In genomic region chr17:4482338-4483011, GRCh38 we compare ENCODE assay signal across 18 cellular contexts. TPM values are rescaled to one million over a fixed set of nuclear protein-coding genes. Genes with fewer than 3 reads are reported as not detected.
DNase-seq lines count a peak whose midpoint lies in the region; ATAC-seq, FAIRE-seq and TF ChIP-seq lines count a peak whose summit lies in the region.
"Had no signal": no experiment of that assay in that cellular context is flagged by ENCODE, and none has a peak within 500 bp of the region (broad histone marks: within the 10 kb centered on the region; RNA-seq: fewer than 3 reads in every experiment).

No MANE protein-coding gene starts in this region.

- peak overlapping the region; percentile 73 for H3K9ac ChIP-seq in mucosa of stomach (ENCODE audit: low read length)

- H3K27me3 ChIP-seq in body of pancreas (no peaks in the 10 kb centered on the region), mucosa of stomach (ENCODE audit: control insufficient read depth, insufficient read depth, low read length) (no peaks in the 10 kb centered on the region)

- H3K27ac Mint-ChIP-seq in stimulated activated naive CD8-positive, alpha-beta T cell treated with anti-CD3 and anti-CD28 coated beads, Interleukin-15, Interleukin-2, amounts not matched to agents 100 ng/mL and 50 ng/mL, for 24 hours: peak overlapping the region; percentile 36
- H3K27ac Mint-ChIP-seq: activated B cell treated with CpG ODN at 0.5 μM for 24 hours had no signal

- no peak for ATAC-seq in stimulated activated naive CD8-positive, alpha-beta T cell treated with anti-CD3 and anti-CD28 coated beads, Interleukin-15, Interleukin-2, amounts not matched to agents 100 U/mL and 50 U/mL, for 24 hours
- ATAC-seq in body of pancreas: no peak
- ATAC-seq in SK-N-SH treated with all-trans-retinoic acid at 6 μM for 48 hours: no peak

- no peaks in the 10 kb centered on the region for H3K27me3 Mint-ChIP-seq in stimulated activated naive CD8-positive, alpha-beta T cell treated with anti-CD3 and anti-CD28 coated beads, Interleukin-15, Interleukin-2, amounts not matched to agents 100 ng/mL and 50 ng/mL, for 24 hours

- H3K4me1 Mint-ChIP-seq in stimulated activated naive CD8-positive, alpha-beta T cell treated with anti-CD3 and anti-CD28 coated beads, Interleukin-15, Interleukin-2, amounts not matched to agents 100 ng/mL and 50 ng/mL, for 24 hours (ENCODE audit: low read depth): peaks cover 47% of the 10 kb centered on the region

- intact Hi-C loops in body of pancreas (cut with DNase I): no loop called here

- no peak for TF ChIP-seq POLR2A in body of pancreas (IDR thresholded peaks at IDR 0.05)

- no peak overlapping the region for H3K4me3 Mint-ChIP-seq in stimulated activated naive CD8-positive, alpha-beta T cell treated with anti-CD3 and anti-CD28 coated beads, Interleukin-15, Interleukin-2, amounts not matched to agents 100 ng/mL and 50 ng/mL, for 24 hours
- H3K4me3 Mint-ChIP-seq: activated B cell treated with CpG ODN at 0.5 μM for 24 hours had no signal

- H3K36me3 ChIP-seq in body of pancreas (replicated peaks in 1 of 2; ENCODE audit: insufficient read depth in 1 of 2, low read depth in 2 of 2) (no peaks in the 10 kb centered on the region), mucosa of stomach (ENCODE audit: control insufficient read depth, insufficient read depth, low read length) (no peaks in the 10 kb centered on the region)

- H3K4me1 ChIP-seq in body of pancreas (peaks cover 60% of the 10 kb centered on the region), mucosa of stomach (ENCODE audit: control insufficient read depth, insufficient read depth, low read length) (peaks cover 57% of the 10 kb centered on the region)

- H3K9me3 ChIP-seq in body of pancreas: no peaks in the 10 kb centered on the region
- H3K9me3 ChIP-seq in mucosa of stomach (ENCODE audit: control insufficient read depth, low read length): no peaks in the 10 kb centered on the region

- H3K27ac ChIP-seq in body of pancreas: peak overlapping the region; percentile 82 to 90 (median 88)

- WGBS in body of pancreas, 2 donors: 90 to 92% methylated on average over 15 to 16 of the region's 16 CpGs

- DNase-seq in stimulated activated naive CD8-positive, alpha-beta T cell treated with anti-CD3 and anti-CD28 coated beads, Interleukin-15, Interleukin-2, amounts not matched to agents 100 U/mL and 50 U/mL, for 24 hours: no peak
- no peak for DNase-seq in body of pancreas
- no peak for DNase-seq in RCC 7860 (ENCODE audit: low spot score)
- DNase-seq in NCI-H1694 (lab: John Stamatoyannopoulos, UW): no peak
- DNase-seq in NCI-H187 treated with DMSO at 0.1 percent for 48 hours (lab: John Stamatoyannopoulos, UW): no peak
- DNase-seq: activated B cell treated with CpG ODN at 0.5 μM for 24 hours, DMS153, glutamatergic neuron, naive B cell, NCI-H1694 treated with DMSO at 0.1 percent for 48 hours, NCI-H524, PC-3, retina had no signal

- H3K4me3 ChIP-seq in body of pancreas: no peak overlapping the region
- peak overlapping the region; percentile 34 for H3K4me3 ChIP-seq in mucosa of stomach (ENCODE audit: low read length)

- no peaks in the 10 kb centered on the region for H3K9me3 Mint-ChIP-seq in stimulated activated naive CD8-positive, alpha-beta T cell treated with anti-CD3 and anti-CD28 coated beads, Interleukin-15, Interleukin-2, amounts not matched to agents 100 ng/mL and 50 ng/mL, for 24 hours
- H3K9me3 Mint-ChIP-seq: activated B cell treated with CpG ODN at 0.5 μM for 24 hours, naive B cell had no signal

- no peaks in the 10 kb centered on the region for H3K36me3 Mint-ChIP-seq in stimulated activated naive CD8-positive, alpha-beta T cell treated with anti-CD3 and anti-CD28 coated beads, Interleukin-15, Interleukin-2, amounts not matched to agents 100 ng/mL and 50 ng/mL, for 24 hours (ENCODE audit: low read depth)
- H3K36me3 Mint-ChIP-seq: naive B cell had no signal

- no peak for FAIRE-seq in RCC 7860 (lab: Jason Lieb, UNC)
- FAIRE-seq: islet of Langerhans had no signal

- TF ChIP-seq CTCF in body of pancreas (IDR thresholded peaks at IDR 0.05): no peak

TF ChIP-seq in SK-N-SH treated with all-trans-retinoic acid at 6 μM for 48 hours, 23 proteins besides CTCF, POLR2A, EP300 and RAD21 (continues in another document):
- TF ChIP-seq OSR1 (CRISPR knock-in tag; IDR thresholded peaks at IDR 0.05) (no peak), ZC3H10 (CRISPR knock-in tag; IDR thresholded peaks at IDR 0.05) (no peak), ZNF70 (CRISPR knock-in tag; IDR thresholded peaks at IDR 0.05) (no peak), BACH2 (CRISPR knock-in tag; IDR thresholded peaks at IDR 0.05; ENCODE audit: borderline replicate concordance) (no peak), ZNF8 (CRISPR knock-in tag; IDR thresholded peaks at IDR 0.05) (no peak), TCF4 (CRISPR knock-in tag; IDR thresholded peaks at IDR 0.05; ENCODE audit: borderline replicate concordance) (no peak), ZFP30 (CRISPR knock-in tag; IDR thresholded peaks at IDR 0.05) (no peak), PPARA (CRISPR knock-in tag; IDR thresholded peaks at IDR 0.05; ENCODE audit: borderline replicate concordance) (no peak), POU6F1 (CRISPR knock-in tag; IDR thresholded peaks at IDR 0.05; ENCODE audit: borderline replicate concordance, low read depth) (no peak), CSRNP3 (CRISPR knock-in tag; IDR thresholded peaks at IDR 0.05) (no peak), TSHZ2 (CRISPR knock-in tag; IDR thresholded peaks at IDR 0.05) (no peak), ESRRG (CRISPR knock-in tag; IDR thresholded peaks at IDR 0.05) (no peak), TOX (CRISPR knock-in tag; IDR thresholded peaks at IDR 0.05; ENCODE audit: borderline replicate concordance) (no peak), PATZ1 (CRISPR knock-in tag; IDR thresholded peaks at IDR 0.05; ENCODE audit: borderline replicate concordance) (no peak)

RNA-seq across cellular contexts. Expression of gene SPNS2, which starts 16.2 kb away (rescaled TPM):
- total RNA-seq in body of pancreas: 10 to 100 TPM; 19.2 to 58.0 TPM

RNA-seq across cellular contexts. Expression of gene SPNS3, which starts 48.7 kb away (rescaled TPM):
- total RNA-seq in body of pancreas: not detected
- total RNA-seq: LHCN-M2 had no signal
